ENCODE assay signal across 8 cellular contexts in genomic region chr17:7856840-7857723, GRCh38. TPM values are rescaled to one million over a fixed set of nuclear protein-coding genes. Genes with fewer than 3 reads are reported as not detected.
DNase-seq lines count a peak whose midpoint lies in the region; ATAC-seq and TF ChIP-seq lines count a peak whose summit lies in the region.

Gene NAA38, minus strand, starts transcription at chr17:7857559. Its CDS starts 96 bp downstream, at chr17:7857463.

- H3K27me3 Mint-ChIP-seq in chondrocyte (ENCODE audit: low read depth) = no peaks in the 10 kb centered on the region

- peak; percentile 76 for ATAC-seq in GM19043 (IDR thresholded peaks at IDR 0.05; ENCODE audit: low read depth, unreplicated experiment)
- ATAC-seq in HG03378 (IDR thresholded peaks at IDR 0.05; ENCODE audit: unreplicated experiment) = peak; percentile 71

- H3K27ac Mint-ChIP-seq in chondrocyte (ENCODE audit: unreplicated experiment) = no peak within 1 kb of the TSS

- DNase-seq in Ammon's horn (ENCODE audit: low spot score) (peak; percentile 99), NCI-H446 treated with DMSO at 0.1 percent for 48 hours (lab: John Stamatoyannopoulos, UW) (peak; percentile 99), chondrocyte (ENCODE audit: low spot score) (peak; percentile 98), kidney glomerular epithelial cell (lab: John Stamatoyannopoulos, UW) (peak; percentile 99)
- peak; percentile 89 for DNase-seq in activated CD4-positive, CD25-positive, alpha-beta regulatory T cell treated with anti-CD3 and anti-CD28 coated beads, Interleukin-2, amount 50 U/mL, for 72 hours
- peak; percentile 75 to 87 for DNase-seq in stimulated activated CD4-positive, alpha-beta T cell treated with anti-CD3 and anti-CD28 coated beads, Interleukin-1b, Interleukin-23, amount 100 ng/mL, for 1 hour (ENCODE audit: low read depth in 2 of 2)

- TF ChIP-seq CTCF in chondrocyte (IDR thresholded peaks at IDR 0.05) = peak; percentile 73

- no peaks in the 10 kb centered on the region for H3K9me3 Mint-ChIP-seq in chondrocyte (ENCODE audit: low read depth)

- no peaks in the 10 kb centered on the region for H3K4me1 Mint-ChIP-seq in chondrocyte (ENCODE audit: low read depth)

- no peak within 1 kb of the TSS for H3K4me3 Mint-ChIP-seq in chondrocyte (ENCODE audit: unreplicated experiment)

- peaks cover 2% of the 10 kb centered on the region for H3K36me3 Mint-ChIP-seq in chondrocyte (ENCODE audit: low read depth)

RNA-seq across cellular contexts. Expression of gene NAA38, which starts in this region (rescaled TPM):
- total RNA-seq in chondrocyte = 52.9 to 94.6 TPM (median 57.5 TPM) in 3 replicates

Comparison
In these comparisons a context has a peak if more than half of its experiments do, and no peak if none do; other contexts are left out.
1. Peak in every context shown above with its lines: DNase-seq and ATAC-seq.